ENCODE assay signal across 6 cellular contexts in genomic region chr12:74039138-74039537, GRCh38.
DNase-seq lines count a peak whose midpoint lies in the region; ATAC-seq, FAIRE-seq and TF ChIP-seq lines count a peak whose summit lies in the region.
"Not testable (repeated sequence)": the region's sequence is repeated elsewhere in the genome, so short reads cannot be mapped to it uniquely, and the experiment has no call there.

No MANE protein-coding gene starts in this region.

- not testable (repeated sequence) for FAIRE-seq in K562 (lab: Jason Lieb, UNC)

- not testable (repeated sequence) for BruUV-seq in HCT116 (replicated peaks; lab: Mats Ljungman, UMichigan); K562 (replicated peaks; lab: Mats Ljungman, UMichigan)

- H3K27ac ChIP-seq in C4-2B; HCT116 (ENCODE audit: low read depth, low read length); K562 (ENCODE audit: extremely low read depth, low read depth, low read length): not testable (repeated sequence)

- POLR2A ChIA-PET in HCT116 (lab: Charles Lee); K562 (lab: Yijun Ruan, JAX): not testable (repeated sequence)

- not testable (repeated sequence) for H3K9me2 ChIP-seq in HCT116 (ENCODE audit: insufficient read depth)

- not testable (repeated sequence) for H3K36me3 ChIP-seq in HCT116 (ENCODE audit: control insufficient read depth in 1 of 2, insufficient read depth in 2 of 2, low read length in 2 of 2); K562 (ENCODE audit: control insufficient read depth, insufficient read depth, low read length)

- not testable (repeated sequence) for H3K4me3 ChIP-seq in HCT116 (replicated peaks in 1 of 2; ENCODE audit: low read depth in 1 of 2, low read length in 2 of 2); K562

- not testable (repeated sequence) for H3K27me3 ChIP-seq in HCT116 (ENCODE audit: insufficient read depth, low read length); K562 (ENCODE audit: control insufficient read depth in 2 of 2, insufficient read depth in 2 of 2, low read length in 2 of 2)

- not testable (repeated sequence) for H4K20me1 ChIP-seq in HCT116 (ENCODE audit: insufficient read depth); K562 (replicated peaks; ENCODE audit: control insufficient read depth, insufficient read depth, low read length)

- TF ChIP-seq EP300 in K562 (IDR thresholded peaks at IDR 0.05; ENCODE audit: low read length) = not testable (repeated sequence)

- RAD21 ChIA-PET in HCT116 (lab: Charles Lee; ENCODE audit: low non-redundant PET in 1 of 2, low total read pairs in 2 of 2, uncharacterized antibody in 2 of 2, unreplicated experiment in 2 of 2) = not testable (repeated sequence)

- not testable (repeated sequence) for H3K79me2 ChIP-seq in HCT116 (ENCODE audit: insufficient read depth, low read length); K562 (ENCODE audit: control insufficient read depth, insufficient read depth, low read length)

- TF ChIP-seq CTCF in C4-2B (conservative IDR thresholded peaks at IDR 0.05) (peak; percentile 21; the same call in 1 of the 2 replicates), K562 (IDR thresholded peaks at IDR 0.05 in 2 of 3, conservative IDR thresholded peaks at IDR 0.05 in 1 of 3; ENCODE audit: insufficient read depth in 2 of 3, low read depth in 1 of 3, low read length in 3 of 3) (peak in 2 of 3 experiments; percentile 8 to 25; a peak in 1 of 6 replicates)
- TF ChIP-seq CTCF in HCT116 (IDR thresholded peaks at IDR 0.05 in 2 of 3, conservative IDR thresholded peaks at IDR 0.05 in 1 of 3; ENCODE audit: borderline replicate concordance in 1 of 3, insufficient read depth in 1 of 3, low read depth in 2 of 3, low read length in 2 of 3) = not testable (repeated sequence)

- in situ Hi-C loops in K562 (cut with MboI) = not testable (repeated sequence)

- H3K9ac ChIP-seq in HCT116 (ENCODE audit: low read length); K562 (ENCODE audit: insufficient read depth in 1 of 2, low read depth in 2 of 2, low read length in 2 of 2): not testable (repeated sequence)

- H2AFZ ChIP-seq in HCT116 (ENCODE audit: low read depth, low read length, poor library complexity, severe bottlenecking); K562 (ENCODE audit: low read depth, low read length): not testable (repeated sequence)

- TF ChIP-seq RAD21 in HCT116 (IDR thresholded peaks at IDR 0.05; ENCODE audit: low read depth) (0 out of 2 replicates have a peak, but pooled peaks have one; percentile 5), K562 (CRISPR knock-in tag; conservative IDR thresholded peaks at IDR 0.05 in 1 of 2, IDR thresholded peaks at IDR 0.05 in 1 of 2) (peak in 1 of 2 experiments; percentile 27; a peak in 1 of 4 replicates)

- peaks cover 6 to 18% of the 10 kb centered on the region in 2 experiments for H3K4me1 ChIP-seq in HCT116 (ENCODE audit: control insufficient read depth in 1 of 2, insufficient read depth in 2 of 2, low read length in 2 of 2)
- H3K4me1 ChIP-seq in K562 (replicated peaks in 1 of 2; ENCODE audit: control insufficient read depth in 2 of 2, insufficient read depth in 2 of 2, low read length in 2 of 2) = not testable (repeated sequence)

- not testable (repeated sequence) for H3K9me3 ChIP-seq in HCT116 (ENCODE audit: control insufficient read depth in 1 of 2, insufficient read depth in 1 of 2, low read depth in 1 of 2, low read length in 2 of 2); K562 (replicated peaks; ENCODE audit: control insufficient read depth, insufficient read depth, low read depth, low read length)

- CTCF ChIA-PET in HCT116 (lab: Charles Lee); K562 (lab: Yijun Ruan, JAX; ENCODE audit: low intra/inter-chr PET ratio): not testable (repeated sequence)

- not testable (repeated sequence) for H3K4me2 ChIP-seq in HCT116 (ENCODE audit: low read length); K562 (ENCODE audit: insufficient read depth, low read length)

- not testable (repeated sequence) for H3K9me1 ChIP-seq in K562 (ENCODE audit: control insufficient read depth, insufficient read depth, low read length)

- not testable (repeated sequence) for TF ChIP-seq POLR2A in HCT116 (IDR thresholded peaks at IDR 0.05; ENCODE audit: borderline replicate concordance, extremely low read depth, insufficient read depth, insufficient read length); K562 (conservative IDR thresholded peaks at IDR 0.05)

- ATAC-seq in HCT116, K562: not testable (repeated sequence)

- WGBS in K562 (ENCODE audit: insufficient coverage, low coverage, missing lambda C conversion rate) = 0% methylated on average over 2 of the region's 2 CpGs

- intact Hi-C loops in HCT116 (cut with micrococcal nuclease); K562 (cut with micrococcal nuclease): not testable (repeated sequence)

- not testable (repeated sequence) for DNase-seq in HCT116 (ENCODE audit: low read depth, low spot score)
- DNase-seq in HT1080 (ENCODE audit: low read depth) (peak; percentile 16), OCI-M1 (lab: John Stamatoyannopoulos, UW) (peak; percentile 39), SIG-M5 treated with dmso at 0.1 percent for 504 hours (lab: John Stamatoyannopoulos, UW; ENCODE audit: unreplicated experiment) (peak; percentile 28), K562 (ENCODE audit: extremely low read depth in 1 of 4, low spot score in 3 of 4) (peak in 1 of 4 experiments; percentile 2)

TF ChIP-seq in K562, 482 proteins besides CTCF, POLR2A, EP300 and RAD21:
- peak; percentile 21; the same call in 1 of the 2 replicates for TF ChIP-seq SOX6 (IDR thresholded peaks at IDR 0.05)
- TF ChIP-seq RFX1 (IDR thresholded peaks at IDR 0.05) = peak; percentile 37
- TF ChIP-seq FOXA3 (CRISPR knock-in tag; conservative IDR thresholded peaks at IDR 0.05 in 1 of 2, IDR thresholded peaks at IDR 0.05 in 1 of 2) = peak; percentile 74 to 83; a peak in 3 of 4 replicates
- peak; percentile 49; the same call in 1 of the 2 replicates for TF ChIP-seq SMAD4 (CRISPR knock-in tag; conservative IDR thresholded peaks at IDR 0.05)
